8 cellular contexts compared by ENCODE assay signal in the genomic region with DNA sequence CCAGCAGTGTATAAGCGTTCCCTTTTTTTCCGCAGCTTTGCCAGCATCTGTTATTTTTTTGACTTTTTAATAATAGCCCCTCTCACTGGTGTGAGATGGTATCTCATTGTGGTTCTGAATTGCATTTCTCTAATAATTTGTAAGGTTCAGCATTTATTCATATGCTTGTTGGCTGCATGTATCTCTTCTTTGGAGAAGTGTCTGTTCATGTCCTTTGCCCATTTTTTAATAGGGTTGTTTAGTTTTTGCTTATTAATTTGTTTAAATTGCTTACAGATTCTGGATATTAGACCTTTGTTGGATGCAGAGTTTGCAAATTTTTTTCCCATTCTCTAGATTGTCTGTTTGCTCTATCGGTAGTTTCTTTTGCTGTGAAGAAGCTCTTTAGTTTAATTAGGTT.
"Had no signal": no experiment of that assay in that cellular context is flagged by ENCODE, and none has a peak within 500 bp of the region (broad histone marks: within the 10 kb centered on the region; RNA-seq: fewer than 3 reads in every experiment).

No MANE protein-coding gene starts in this region.

- DNase-seq: IMR-90, KBM-7, KG1 had no signal

- FAIRE-seq: HepG2, HTR-8/SVneo, K562 had no signal

- H3K27ac ChIP-seq: HL-60, KMS-11 had no signal

- H3K4me3 ChIP-seq: K562 had no signal
